18 cellular contexts compared by ENCODE assay signal in genomic region chr21:15006594-15007230, GRCh38. TPM values are rescaled to one million over a fixed set of nuclear protein-coding genes. Genes with fewer than 3 reads are reported as not detected.
DNase-seq lines count a peak whose midpoint lies in the region; ATAC-seq, FAIRE-seq and TF ChIP-seq lines count a peak whose summit lies in the region.
"Had no signal": no experiment of that assay in that cellular context is flagged by ENCODE, and none has a peak within 500 bp of the region (broad histone marks: within the 10 kb centered on the region; RNA-seq: fewer than 3 reads in every experiment).

No MANE protein-coding gene starts in this region.

- H3K36me3 ChIP-seq in PC-9 (ENCODE audit: low read depth) = peaks cover 15% of the 10 kb centered on the region
- peaks cover 7 to 44% of the 10 kb centered on the region in 2 experiments; a peak in 4 of 5 replicates for H3K36me3 ChIP-seq in HepG2 (replicated peaks in 1 of 2; ENCODE audit: control insufficient read depth in 1 of 2, insufficient read depth in 2 of 2, low read length in 2 of 2)

- TF ChIP-seq RAD21 in HepG2 (CRISPR knock-in tag; IDR thresholded peaks at IDR 0.05) = no peak

- 0 out of 2 replicates have a peak, but pooled peaks cover 3% of the 10 kb centered on the region for H3K9me2 ChIP-seq in PC-9 (ENCODE audit: insufficient read depth)

- POLR2A ChIA-PET in PC-9 (lab: Charles Lee; ENCODE audit: unreplicated experiment) = no interaction called here
- POLR2A ChIA-PET in HepG2 (lab: Yijun Ruan, JAX) = interaction anchor here (1.0 kb wide), 1 partner anchor 58 kb away, joined by 3 read pairs; the partner anchor contains the start of gene NRIP1

- BruUV-seq in PC-9 (replicated peaks; lab: Mats Ljungman, UMichigan) = no TSS peak
- BruUV-seq in HepG2 (replicated peaks; lab: Mats Ljungman, UMichigan) = no TSS peak

- H3K79me2 ChIP-seq in PC-9 (ENCODE audit: low read depth) (peaks cover 95% of the 10 kb centered on the region), HepG2 (ENCODE audit: insufficient read depth, low read length) (peaks cover 96% of the 10 kb centered on the region)

- H4K20me1 ChIP-seq in PC-9 (ENCODE audit: insufficient read depth) (0 out of 2 replicates have a peak, but pooled peaks cover 4% of the 10 kb centered on the region), HepG2 (ENCODE audit: insufficient read depth, low read length) (peaks cover 49% of the 10 kb centered on the region)

- peaks cover 3% of the 10 kb centered on the region; the same call in 1 of the 2 replicates for H3K4me1 ChIP-seq in PC-9 (replicated peaks; ENCODE audit: insufficient read depth)
- peaks cover 67% of the 10 kb centered on the region for H3K4me1 ChIP-seq in HepG2 (ENCODE audit: insufficient read depth, low read length)

- peaks cover 44% of the 10 kb centered on the region for H3K4me1 Mint-ChIP-seq in activated naive CD4-positive, alpha-beta T cell treated with anti-CD3 and anti-CD28 coated beads for 36 hours (ENCODE audit: low read depth)
- H3K4me1 Mint-ChIP-seq in activated naive CD4-positive, alpha-beta T cell treated with anti-CD3 and anti-CD28 coated beads, Interleukin-2, amount 10 ng/mL, durations not matched to agents 7 days and 5 days = peaks cover 34% of the 10 kb centered on the region
- H3K4me1 Mint-ChIP-seq in stimulated activated effector memory CD8-positive, alpha-beta T cell treated with anti-CD3 and anti-CD28 coated beads, Interleukin-12 subunit alpha, Interleukin-12 subunit beta, amount 100 ng/mL, for 72 hours = peaks cover 45% of the 10 kb centered on the region

- FAIRE-seq in HepG2 (lab: Jason Lieb, UNC) = no peak
- FAIRE-seq: A204.1 had no signal

- no peak for TF ChIP-seq POLR2A in HepG2 (IDR thresholded peaks at IDR 0.05; ENCODE audit: insufficient read depth in 1 of 2, low read depth in 2 of 2, low read length in 2 of 2)

- no peaks in the 10 kb centered on the region for H3K27me3 Mint-ChIP-seq in activated naive CD4-positive, alpha-beta T cell treated with anti-CD3 and anti-CD28 coated beads for 36 hours (ENCODE audit: low read depth)
- H3K27me3 Mint-ChIP-seq in activated naive CD4-positive, alpha-beta T cell treated with anti-CD3 and anti-CD28 coated beads, Interleukin-2, amount 10 ng/mL, durations not matched to agents 7 days and 5 days = no peaks in the 10 kb centered on the region
- H3K27me3 Mint-ChIP-seq: stimulated activated memory B cell treated with anti-CD40 and anti-IgM and Interleukin-4, amounts not matched to agents 10 μg/mL and 1 μg/mL and 100 μg/mL, for 72 hours had no signal

- no peak for DNase-seq in activated naive CD4-positive, alpha-beta T cell treated with anti-CD3 and anti-CD28 coated beads for 36 hours
- no peak for DNase-seq in activated naive CD4-positive, alpha-beta T cell treated with anti-CD3 and anti-CD28 coated beads, Interleukin-2, amount 10 ng/mL, durations not matched to agents 7 days and 5 days
- DNase-seq in PC-9 = no peak
- no peak for DNase-seq in HepG2 (ENCODE audit: low spot score)
- no peak for DNase-seq in stimulated activated effector memory CD8-positive, alpha-beta T cell treated with anti-CD3 and anti-CD28 coated beads, Interleukin-12 subunit alpha, Interleukin-12 subunit beta, amount 100 ng/mL, for 72 hours (ENCODE audit: low spot score in 2 of 2)
- DNase-seq in AG20443 (ENCODE audit: low spot score) = no peak
- no peak for DNase-seq in DMS53 (lab: John Stamatoyannopoulos, UW)
- DNase-seq: activated CD4-positive, CD25-positive, alpha-beta regulatory T cell; activated gamma-delta T cell treated with Interleukin-2 at 50 U/mL for 16 hours; GF-D8; GOT3; hippocampal formation; NCI-H2171; transverse colon had no signal

- H2AFZ ChIP-seq in PC-9 (no peak overlapping the region), HepG2 (ENCODE audit: low read length) (no peak overlapping the region)
- H2AFZ ChIP-seq: parathyroid adenoma had no signal

- intact Hi-C loops in activated naive CD4-positive, alpha-beta T cell treated with anti-CD3 and anti-CD28 coated beads for 36 hours (cut with micrococcal nuclease) = loop anchor here (2.0 kb wide), 1 partner anchor 56 kb away; no protein-coding TSS in a partner anchor
- intact Hi-C loops in PC-9 (cut with micrococcal nuclease; ENCODE audit: unreplicated experiment) (no loop called here), HepG2 (cut with micrococcal nuclease; ENCODE audit: unreplicated experiment) (no loop called here)

- 91% methylated on average over 2 of the region's 2 CpGs for WGBS in HepG2 (ENCODE audit: low lambda C conversion rate)

- H3F3A ChIP-seq in PC-9 (ENCODE audit: insufficient read depth, low read depth) = peaks cover 8% of the 10 kb centered on the region; the same call in 1 of the 2 replicates

- H3K27me3 ChIP-seq in PC-9 (ENCODE audit: insufficient read depth, low read depth) (no peaks in the 10 kb centered on the region), HepG2 (ENCODE audit: control insufficient read depth in 1 of 2, insufficient read depth in 2 of 2, low read length in 2 of 2) (no peaks in the 10 kb centered on the region)
- H3K27me3 ChIP-seq: transverse colon had no signal

- in situ Hi-C loops in HepG2 (cut with HindIII; ENCODE audit: extremely low pct_ligation_motif_present, low pct_unique_long_range_greater_than_20kb) = no loop called here

- ATAC-seq in HepG2 = peak; percentile 29; the same call in 1 of the 3 replicates
- peak; percentile 34 for ATAC-seq in stimulated activated effector memory CD8-positive, alpha-beta T cell treated with anti-CD3 and anti-CD28 coated beads, Interleukin-12 subunit alpha, Interleukin-12 subunit beta, amount 100 ng/mL, for 72 hours
- ATAC-seq in esophagus mucosa = no peak
- ATAC-seq: stimulated activated memory B cell treated with anti-CD40 and anti-IgM and Interleukin-4, amounts not matched to agents 10 μg/mL and 1 μg/mL and 100 μg/mL, for 72 hours had no signal

- H3K9me3 ChIP-seq in PC-9 (ENCODE audit: insufficient read depth, low read depth) = no peaks in the 10 kb centered on the region
- no peaks in the 10 kb centered on the region for H3K9me3 ChIP-seq in HepG2 (ENCODE audit: low read length)
- H3K9me3 ChIP-seq: transverse colon had no signal

- no peak overlapping the region for H3K9ac ChIP-seq in HepG2 (ENCODE audit: insufficient read depth, low read depth, low read length)
- H3K9ac ChIP-seq: parathyroid adenoma had no signal

- peaks cover 3% of the 10 kb centered on the region for H3K36me3 Mint-ChIP-seq in activated naive CD4-positive, alpha-beta T cell treated with anti-CD3 and anti-CD28 coated beads for 36 hours (ENCODE audit: low read depth)
- peaks cover 1% of the 10 kb centered on the region for H3K36me3 Mint-ChIP-seq in activated naive CD4-positive, alpha-beta T cell treated with anti-CD3 and anti-CD28 coated beads, Interleukin-2, amount 10 ng/mL, durations not matched to agents 7 days and 5 days
- H3K36me3 Mint-ChIP-seq in stimulated activated effector memory CD8-positive, alpha-beta T cell treated with anti-CD3 and anti-CD28 coated beads, Interleukin-12 subunit alpha, Interleukin-12 subunit beta, amount 100 ng/mL, for 72 hours = no peaks in the 10 kb centered on the region

- H3K27ac ChIP-seq in PC-9 = 0 out of 2 replicates have a peak overlapping the region, but pooled peaks have one; percentile 9
- no peak overlapping the region for H3K27ac ChIP-seq in HepG2 (ENCODE audit: extremely low read length, insufficient read depth, low read length)

- no peaks in the 10 kb centered on the region for H3K9me3 Mint-ChIP-seq in activated naive CD4-positive, alpha-beta T cell treated with anti-CD3 and anti-CD28 coated beads for 36 hours
- H3K9me3 Mint-ChIP-seq in activated naive CD4-positive, alpha-beta T cell treated with anti-CD3 and anti-CD28 coated beads, Interleukin-2, amount 10 ng/mL, durations not matched to agents 7 days and 5 days = no peaks in the 10 kb centered on the region
- H3K9me3 Mint-ChIP-seq in stimulated activated effector memory CD8-positive, alpha-beta T cell treated with anti-CD3 and anti-CD28 coated beads, Interleukin-12 subunit alpha, Interleukin-12 subunit beta, amount 100 ng/mL, for 72 hours = peaks cover 6% of the 10 kb centered on the region

- peak overlapping the region; percentile 6 for H3K27ac Mint-ChIP-seq in activated naive CD4-positive, alpha-beta T cell treated with anti-CD3 and anti-CD28 coated beads for 36 hours
- no peak overlapping the region for H3K27ac Mint-ChIP-seq in activated naive CD4-positive, alpha-beta T cell treated with anti-CD3 and anti-CD28 coated beads, Interleukin-2, amount 10 ng/mL, durations not matched to agents 7 days and 5 days
- H3K27ac Mint-ChIP-seq in stimulated activated effector memory CD8-positive, alpha-beta T cell treated with anti-CD3 and anti-CD28 coated beads, Interleukin-12 subunit alpha, Interleukin-12 subunit beta, amount 100 ng/mL, for 72 hours = peak overlapping the region; percentile 53
- H3K27ac Mint-ChIP-seq: stimulated activated memory B cell treated with anti-CD40 and anti-IgM and Interleukin-4, amounts not matched to agents 10 μg/mL and 1 μg/mL and 100 μg/mL, for 72 hours had no signal

- TF ChIP-seq EP300 in HepG2 (IDR thresholded peaks at IDR 0.05; ENCODE audit: low read depth in 2 of 2, low read length in 2 of 2) (no peak), HepG2 (CRISPR knock-in tag; IDR thresholded peaks at IDR 0.05; ENCODE audit: borderline replicate concordance) (no peak)

- no peak overlapping the region for H3K4me3 Mint-ChIP-seq in activated naive CD4-positive, alpha-beta T cell treated with anti-CD3 and anti-CD28 coated beads for 36 hours
- H3K4me3 Mint-ChIP-seq in activated naive CD4-positive, alpha-beta T cell treated with anti-CD3 and anti-CD28 coated beads, Interleukin-2, amount 10 ng/mL, durations not matched to agents 7 days and 5 days = no peak overlapping the region
- no peak overlapping the region for H3K4me3 Mint-ChIP-seq in stimulated activated effector memory CD8-positive, alpha-beta T cell treated with anti-CD3 and anti-CD28 coated beads, Interleukin-12 subunit alpha, Interleukin-12 subunit beta, amount 100 ng/mL, for 72 hours
- H3K4me3 Mint-ChIP-seq: stimulated activated memory B cell treated with anti-CD40 and anti-IgM and Interleukin-4, amounts not matched to agents 10 μg/mL and 1 μg/mL and 100 μg/mL, for 72 hours had no signal

- H3K4me2 ChIP-seq in PC-9 (no peak overlapping the region), HepG2 (ENCODE audit: low read depth, low read length) (no peak overlapping the region)

- no peak overlapping the region for H3K4me3 ChIP-seq in PC-9
- no peak overlapping the region for H3K4me3 ChIP-seq in HepG2 (replicated peaks in 1 of 3; ENCODE audit: insufficient read depth in 1 of 3, low read depth in 2 of 3, low read length in 3 of 3)
- H3K4me3 ChIP-seq: transverse colon had no signal

- CTCF ChIA-PET in activated naive CD4-positive, alpha-beta T cell treated with anti-CD3 and anti-CD28 coated beads for 36 hours (lab: Charles Lee) = no interaction called here
- CTCF ChIA-PET in activated naive CD4-positive, alpha-beta T cell treated with anti-CD3 and anti-CD28 coated beads, Interleukin-2, amount 10 ng/mL, durations not matched to agents 7 days and 5 days (lab: Charles Lee) = no interaction called here
- CTCF ChIA-PET in PC-9 (lab: Charles Lee) (no interaction called here), HepG2 (lab: Yijun Ruan, JAX; ENCODE audit: low intra/inter-chr PET ratio, low total read pairs) (no interaction called here)

- TF ChIP-seq CTCF in PC-9 (conservative IDR thresholded peaks at IDR 0.05) (no peak), HepG2 (CRISPR knock-in tag; IDR thresholded peaks at IDR 0.05) (no peak)

RNA-seq across cellular contexts. Expression of gene NRIP1, which starts 58.1 kb away (rescaled TPM):
- 1 to 10 TPM; 6.1 to 6.5 TPM for total RNA-seq in activated naive CD4-positive, alpha-beta T cell treated with anti-CD3 and anti-CD28 coated beads for 36 hours
- total RNA-seq in PC-9 (2021) (25.2 and 33.0 TPM in 2 replicates), HepG2 (2016; rRNA removed; fragmentation: Illumina TruSeq; extraction: Trizol) (69.0 and 99.0 TPM in 2 replicates), esophagus mucosa (52.2 TPM)
- total RNA-seq in HepG2 (2016; cell fraction: cytosol; rRNA removed; fragmentation: Illumina TruSeq; extraction: Trizol; ENCODE audit: low read depth) = 27.6 and 36.4 TPM in 2 replicates
- 66.8 and 94.5 TPM in 2 replicates for total RNA-seq in HepG2 (2016; cell fraction: insoluble cytoplasmic fraction; rRNA removed; fragmentation: Illumina TruSeq; extraction: Trizol)
- 25.1 and 28.0 TPM in 2 replicates for total RNA-seq in HepG2 (2016; cell fraction: membrane; rRNA removed; fragmentation: Illumina TruSeq; extraction: Trizol)
- total RNA-seq in HepG2 (2016; cell fraction: nucleus; rRNA removed; fragmentation: Illumina TruSeq; extraction: Trizol) = 94.9 and 106 TPM in 2 replicates
- polyA plus RNA-seq in HepG2 (2011; rRNA removed) = 18.1 and 21.0 TPM in 2 replicates
- polyA plus RNA-seq in HepG2 (2011; cell fraction: cytosol; rRNA removed) = 7.6 and 13.3 TPM in 2 replicates
- polyA plus RNA-seq in HepG2 (2011; cell fraction: nucleus; rRNA removed) = 13.9 and 17.0 TPM in 2 replicates
- 28.1 and 32.1 TPM in 2 replicates for polyA plus RNA-seq in HepG2 (2012)
- 1.1 and 1.3 TPM in 2 replicates for polyA plus RNA-seq in HepG2 (2016; cell fraction: cytosol; fragmentation: Illumina TruSeq; extraction: Trizol; ENCODE audit: low read depth)
- 40.5 and 44.9 TPM in 2 replicates for polyA plus RNA-seq in HepG2 (2016; cell fraction: insoluble cytoplasmic fraction; fragmentation: Illumina TruSeq; extraction: Trizol; ENCODE audit: low read depth)
- 4.3 and 4.9 TPM in 2 replicates for polyA plus RNA-seq in HepG2 (2016; cell fraction: membrane; fragmentation: Illumina TruSeq; extraction: Trizol; ENCODE audit: low read depth)
- polyA plus RNA-seq in HepG2 (2016; cell fraction: nucleus; fragmentation: Illumina TruSeq; extraction: Trizol; ENCODE audit: insufficient read depth, low read depth) = 46.0 and 49.0 TPM in 2 replicates
- 5.6 and 32.4 TPM in 2 replicates for polyA minus RNA-seq in HepG2 (2011; rRNA and poly(A)+ RNA removed; ENCODE audit: low replicate concordance)
- polyA minus RNA-seq in HepG2 (2011; cell fraction: cytosol; rRNA and poly(A)+ RNA removed) = 42.3 and 56.3 TPM in 2 replicates
- 188 and 226 TPM in 2 replicates for polyA minus RNA-seq in HepG2 (2011; cell fraction: nucleus; rRNA and poly(A)+ RNA removed)
